In genomic region chr3:114456742-114457141, GRCh38 we compare ENCODE assay signal across 10 cellular contexts.
A peak's percentile ranks its signal among the peaks of the same experiment; 100 is the strongest.
DNase-seq lines count a peak whose midpoint lies in the region; ATAC-seq and TF ChIP-seq lines count a peak whose summit lies in the region.
"Had no signal": no experiment of that assay in that cellular context is flagged by ENCODE, and none has a peak within 500 bp of the region (broad histone marks: within the 10 kb centered on the region; RNA-seq: fewer than 3 reads in every experiment).

No MANE protein-coding gene starts in this region.

- H3K36me3 ChIP-seq in KMS-11 (ENCODE audit: insufficient read depth) = no peaks in the 10 kb centered on the region
- H3K36me3 ChIP-seq: suprapubic skin had no signal

- peaks cover 4% of the 10 kb centered on the region for H3K27me3 Mint-ChIP-seq in activated CD4-positive, alpha-beta memory T cell treated with anti-CD3 and anti-CD28 coated beads, Interleukin-2, amount 10 ng/mL, durations not matched to agents 7 days and 5 days
- H3K27me3 Mint-ChIP-seq in activated naive CD4-positive, alpha-beta T cell treated with anti-CD3 and anti-CD28 coated beads, Interleukin-2, amount 10 ng/mL, durations not matched to agents 7 days and 5 days = peaks cover 2% of the 10 kb centered on the region

- no peak overlapping the region for H3K4me3 ChIP-seq in KMS-11 (IDR thresholded peaks at IDR 0.05; ENCODE audit: insufficient read depth, low read depth, low read length)
- H3K4me3 ChIP-seq: suprapubic skin had no signal

- no peak for TF ChIP-seq CTCF in KMS-11 (conservative IDR thresholded peaks at IDR 0.05; ENCODE audit: low read depth, low read length)

- ATAC-seq in GM19035 (IDR thresholded peaks at IDR 0.05; ENCODE audit: unreplicated experiment) = peak; percentile 53
- ATAC-seq in HG02763 (IDR thresholded peaks at IDR 0.05; ENCODE audit: unreplicated experiment) = peak; percentile 70

- POLR2A ChIA-PET in activated CD4-positive, alpha-beta memory T cell treated with anti-CD3 and anti-CD28 coated beads, Interleukin-2, amount 10 ng/mL, durations not matched to agents 7 days and 5 days (lab: Charles Lee) = no interaction called here

- H2AFZ ChIP-seq in KMS-11 (ENCODE audit: low read depth) = peak overlapping the region; percentile 9; the same call in 1 of the 2 replicates

- no peaks in the 10 kb centered on the region for H3K27me3 ChIP-seq in KMS-11 (ENCODE audit: insufficient read depth, low read depth)
- H3K27me3 ChIP-seq: suprapubic skin had no signal

- peaks cover 3% of the 10 kb centered on the region for H3K4me1 Mint-ChIP-seq in activated CD4-positive, alpha-beta memory T cell treated with anti-CD3 and anti-CD28 coated beads, Interleukin-2, amount 10 ng/mL, durations not matched to agents 7 days and 5 days
- H3K4me1 Mint-ChIP-seq in activated naive CD4-positive, alpha-beta T cell treated with anti-CD3 and anti-CD28 coated beads, Interleukin-2, amount 10 ng/mL, durations not matched to agents 7 days and 5 days = peaks cover 4% of the 10 kb centered on the region

- CTCF ChIA-PET in activated CD4-positive, alpha-beta memory T cell treated with anti-CD3 and anti-CD28 coated beads, Interleukin-2, amount 10 ng/mL, durations not matched to agents 7 days and 5 days (lab: Charles Lee) = no interaction called here
- CTCF ChIA-PET in activated naive CD4-positive, alpha-beta T cell treated with anti-CD3 and anti-CD28 coated beads, Interleukin-2, amount 10 ng/mL, durations not matched to agents 7 days and 5 days (lab: Charles Lee) = no interaction called here

- no peaks in the 10 kb centered on the region for H4K20me1 ChIP-seq in KMS-11 (ENCODE audit: insufficient read depth)

- DNase-seq in DMS79 (lab: John Stamatoyannopoulos, UW) = peak; percentile 75
- no peak for DNase-seq in cortex of kidney (lab: John Stamatoyannopoulos, UW)
- no peak for DNase-seq in LoVo (ENCODE audit: low spot score)
- DNase-seq in activated CD4-positive, alpha-beta memory T cell treated with anti-CD3 and anti-CD28 coated beads, Interleukin-2, amount 10 ng/mL, durations not matched to agents 7 days and 5 days = no peak
- DNase-seq in activated naive CD4-positive, alpha-beta T cell treated with anti-CD3 and anti-CD28 coated beads, Interleukin-2, amount 10 ng/mL, durations not matched to agents 7 days and 5 days = no peak
- DNase-seq: NCI-H2227 treated with DMSO at 0.1 percent for 48 hours had no signal

- H3K4me3 Mint-ChIP-seq in activated CD4-positive, alpha-beta memory T cell treated with anti-CD3 and anti-CD28 coated beads, Interleukin-2, amount 10 ng/mL, durations not matched to agents 7 days and 5 days = no peak overlapping the region
- no peak overlapping the region for H3K4me3 Mint-ChIP-seq in activated naive CD4-positive, alpha-beta T cell treated with anti-CD3 and anti-CD28 coated beads, Interleukin-2, amount 10 ng/mL, durations not matched to agents 7 days and 5 days

- peaks cover 66% of the 10 kb centered on the region for H3K4me1 ChIP-seq in KMS-11 (ENCODE audit: low read depth, poor library complexity, severe bottlenecking)

- no peak overlapping the region for H3K27ac Mint-ChIP-seq in activated CD4-positive, alpha-beta memory T cell treated with anti-CD3 and anti-CD28 coated beads, Interleukin-2, amount 10 ng/mL, durations not matched to agents 7 days and 5 days
- H3K27ac Mint-ChIP-seq in activated naive CD4-positive, alpha-beta T cell treated with anti-CD3 and anti-CD28 coated beads, Interleukin-2, amount 10 ng/mL, durations not matched to agents 7 days and 5 days = no peak overlapping the region

- H3K27ac ChIP-seq in KMS-11 = peak overlapping the region; percentile 47
- H3K27ac ChIP-seq: suprapubic skin had no signal

- H3K9me3 Mint-ChIP-seq in activated CD4-positive, alpha-beta memory T cell treated with anti-CD3 and anti-CD28 coated beads, Interleukin-2, amount 10 ng/mL, durations not matched to agents 7 days and 5 days = no peaks in the 10 kb centered on the region
- H3K9me3 Mint-ChIP-seq in activated naive CD4-positive, alpha-beta T cell treated with anti-CD3 and anti-CD28 coated beads, Interleukin-2, amount 10 ng/mL, durations not matched to agents 7 days and 5 days = no peaks in the 10 kb centered on the region

- no peaks in the 10 kb centered on the region for H3K36me3 Mint-ChIP-seq in activated CD4-positive, alpha-beta memory T cell treated with anti-CD3 and anti-CD28 coated beads, Interleukin-2, amount 10 ng/mL, durations not matched to agents 7 days and 5 days (ENCODE audit: low read depth)
- no peaks in the 10 kb centered on the region for H3K36me3 Mint-ChIP-seq in activated naive CD4-positive, alpha-beta T cell treated with anti-CD3 and anti-CD28 coated beads, Interleukin-2, amount 10 ng/mL, durations not matched to agents 7 days and 5 days

- peak overlapping the region; percentile 48 for H3K4me2 ChIP-seq in KMS-11

- H3K79me2 ChIP-seq in KMS-11 (ENCODE audit: insufficient read depth, low read depth) = no peaks in the 10 kb centered on the region

- no peak overlapping the region for H3K9ac ChIP-seq in KMS-11
